ENCODE assay signal across 12 cellular contexts in genomic region chr15:61327019-61327631, GRCh38.
DNase-seq lines count a peak whose midpoint lies in the region; ATAC-seq and TF ChIP-seq lines count a peak whose summit lies in the region.
"Had no signal": no experiment of that assay in that cellular context is flagged by ENCODE, and none has a peak within 500 bp of the region (broad histone marks: within the 10 kb centered on the region; RNA-seq: fewer than 3 reads in every experiment).

No MANE protein-coding gene starts in this region.

- intact Hi-C loops in Right ventricle myocardium inferior (cut with DNase I) = no loop called here

- TF ChIP-seq POLR2A in tibial nerve (IDR thresholded peaks at IDR 0.05) = no peak

- ATAC-seq in Right ventricle myocardium inferior (peak; percentile 88), HG03175 (IDR thresholded peaks at IDR 0.05; ENCODE audit: unreplicated experiment) (peak; percentile 93)

- TF ChIP-seq CTCF in right atrium auricular region (IDR thresholded peaks at IDR 0.05) = no peak
- no peak for TF ChIP-seq CTCF in tibial nerve (IDR thresholded peaks at IDR 0.05)

- H3K9me3 ChIP-seq in right atrium auricular region (no peaks in the 10 kb centered on the region), tibial nerve (no peaks in the 10 kb centered on the region)

- H3K36me3 ChIP-seq in right atrium auricular region = no peaks in the 10 kb centered on the region
- no peaks in the 10 kb centered on the region for H3K36me3 ChIP-seq in tibial nerve

- no peaks in the 10 kb centered on the region for H3K27me3 ChIP-seq in right atrium auricular region
- H3K27me3 ChIP-seq in tibial nerve = no peaks in the 10 kb centered on the region

- H3K4me3 ChIP-seq in right atrium auricular region (no peak overlapping the region), tibial nerve (no peak overlapping the region)

- H3K4me1 ChIP-seq in right atrium auricular region = no peaks in the 10 kb centered on the region
- no peaks in the 10 kb centered on the region for H3K4me1 ChIP-seq in tibial nerve

- DNase-seq in Right ventricle myocardium inferior (ENCODE audit: missing footprints) = no peak
- no peak for DNase-seq in right atrium auricular region (ENCODE audit: low spot score)
- peak; percentile 71 for DNase-seq in NCI-H748 (lab: John Stamatoyannopoulos, UW; ENCODE audit: unreplicated experiment)
- DNase-seq in tibial nerve (ENCODE audit: low spot score in 2 of 2) = peak; percentile 26 to 42
- no peak for DNase-seq in stimulated activated CD4-positive, alpha-beta T cell treated with anti-CD3 and anti-CD28 coated beads, Interleukin-1b, Interleukin-23, amount 100 ng/mL, for 48 hours
- DNase-seq in LoVo (ENCODE audit: low spot score) = no peak
- DNase-seq in anterior cingulate cortex (lab: John Stamatoyannopoulos, UW) = no peak
- DNase-seq: 8988T; activated CD4-positive, alpha-beta T cell treated with anti-CD3 and anti-CD28 coated beads, Interleukin-2, amount 10 ng/mL, durations not matched to agents 24 days and 14 days; OCI-M1 had no signal

- WGBS in tibial nerve, 2 donors = 47 to 59% methylated on average over 8 of the region's 8 CpGs

- H3K27ac ChIP-seq in right atrium auricular region = no peak overlapping the region
- H3K27ac ChIP-seq in tibial nerve = no peak overlapping the region
- H3K27ac ChIP-seq: HL-60 had no signal

- TF ChIP-seq EP300 in tibial nerve (IDR thresholded peaks at IDR 0.05) = peak in 1 of 2 donors; percentile 53

Comparison
In these comparisons a context has a peak if more than half of its experiments do, and no peak if none do; other contexts are left out.
1. DNase-seq: peak in NCI-H748 (single experiment) and tibial nerve (2 of 2); none in Right ventricle myocardium inferior (single experiment), right atrium auricular region (single experiment), stimulated activated CD4-positive, alpha-beta T cell treated with anti-CD3 and anti-CD28 coated beads, Interleukin-1b, Interleukin-23, amount 100 ng/mL, for 48 hours (single experiment), LoVo (single experiment) and anterior cingulate cortex (0 of 58).